ENCODE assay signal across 12 cellular contexts in the genomic region with DNA sequence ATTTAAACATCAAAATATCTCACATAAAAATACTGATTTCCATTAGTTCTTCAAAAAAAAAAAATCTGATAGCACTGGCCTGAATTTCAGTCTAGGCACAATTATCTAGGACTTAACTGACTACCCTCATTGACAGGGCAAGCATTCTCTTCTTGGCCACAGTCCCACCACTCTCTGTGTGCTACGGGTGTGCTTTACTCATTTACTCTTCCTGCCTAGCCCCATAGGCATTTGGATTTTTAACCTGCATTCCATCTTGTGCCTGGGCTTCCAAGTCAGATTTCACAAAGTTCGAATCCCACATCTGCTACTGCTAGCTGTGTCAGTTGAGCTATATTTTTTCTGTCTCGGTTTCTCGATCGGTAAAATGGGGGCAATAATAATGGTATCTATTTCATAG.
"Had no signal": no experiment of that assay in that cellular context is flagged by ENCODE, and none has a peak within 500 bp of the region (broad histone marks: within the 10 kb centered on the region; RNA-seq: fewer than 3 reads in every experiment).

No MANE protein-coding gene starts in this region.

- H3K27me3 ChIP-seq: heart left ventricle, pancreas, thyroid gland had no signal

- H3K4me3 ChIP-seq: heart left ventricle, lower lobe of right lung, pancreas, thyroid gland had no signal

- H3K36me3 ChIP-seq: heart left ventricle, lower lobe of right lung, pancreas, thyroid gland had no signal

- DNase-seq: activated CD4-positive, alpha-beta T cell treated with anti-CD3 and anti-CD28 coated beads, Interleukin-2, amount 50 U/mL, for 1 hour; activated CD8-positive, alpha-beta memory T cell treated with anti-CD3 and anti-CD28 coated beads for 24 hours; activated naive CD8-positive, alpha-beta T cell treated with anti-CD3 and anti-CD28 coated beads for 36 hours; amygdala; effector memory CD4-positive, alpha-beta T cell; heart left ventricle; left colon; lower lobe of right lung; pancreas; retina; stimulated activated naive B cell treated with anti-CD40 and anti-IgM and Interleukin-4, amounts not matched to agents 10 μg/mL and 1 μg/mL and 100 μg/mL, for 72 hours; thyroid gland had no signal

- H3K27ac ChIP-seq: heart left ventricle, lower lobe of right lung, pancreas, thyroid gland had no signal

- H3K9me3 ChIP-seq: lower lobe of right lung, pancreas, thyroid gland had no signal

- ATAC-seq: left colon; lower lobe of right lung; pancreas; stimulated activated naive B cell treated with anti-CD40 and anti-IgM and Interleukin-4, amounts not matched to agents 10 μg/mL and 1 μg/mL and 100 μg/mL, for 72 hours had no signal
